In genomic region chrX:125507119-125507518, GRCh38 we compare ENCODE assay signal across 25 cellular contexts.
DNase-seq lines count a peak whose midpoint lies in the region; ATAC-seq, FAIRE-seq and TF ChIP-seq lines count a peak whose summit lies in the region.
"Had no signal": no experiment of that assay in that cellular context is flagged by ENCODE, and none has a peak within 500 bp of the region (broad histone marks: within the 10 kb centered on the region; RNA-seq: fewer than 3 reads in every experiment).

No MANE protein-coding gene starts in this region.

- H3K9me3 Mint-ChIP-seq in astrocyte (ENCODE audit: unreplicated experiment): peaks cover 2% of the 10 kb centered on the region

- no peaks in the 10 kb centered on the region for H4K20me1 ChIP-seq in astrocyte (ENCODE audit: insufficient read depth, low read length)
- H4K20me1 ChIP-seq: BLaER1 treated with 17β-estradiol and CSF1 and Interleukin-3, amounts not matched to agents 10 nM and 100 nM had no signal

- no peak overlapping the region for H3K9ac ChIP-seq in astrocyte (ENCODE audit: low read length)
- H3K9ac ChIP-seq: BLaER1 treated with 17β-estradiol and CSF1 and Interleukin-3, amounts not matched to agents 10 nM and 100 nM had no signal

- peak; percentile 29 for DNase-seq in HS-5 (ENCODE audit: low read depth)
- DNase-seq in astrocyte (ENCODE audit: low read depth): peak; percentile 13
- peak; percentile 0 for DNase-seq in fibroblast of gingiva (ENCODE audit: low read depth)
- peak; percentile 41 for DNase-seq in skeletal muscle cell (ENCODE audit: low read depth)
- DNase-seq in activated CD4-positive, alpha-beta T cell treated with anti-CD3 and anti-CD28 coated beads for 48 hours: no peak
- no peak for DNase-seq in UCSD-AML1 (lab: John Stamatoyannopoulos, UW; ENCODE audit: unreplicated experiment)
- DNase-seq: activated CD4-positive, alpha-beta T cell treated with anti-CD3 and anti-CD28 coated beads for 4 hours; activated effector memory CD4-positive, alpha-beta T cell treated with anti-CD3 and anti-CD28 coated beads, Interleukin-2, amount 50 U/mL, for 16 hours; activated naive CD8-positive, alpha-beta T cell treated with anti-CD3 and anti-CD28 coated beads for 36 hours; activated T-cell treated with anti-CD3 and anti-CD28 coated beads, Interleukin-2, amount 50 U/mL, for 1 hour; COR-L47; MG63; natural killer cell; NCI-H2029 treated with DMSO at 0.1 percent for 48 hours; NCI-H2227 treated with DMSO at 0.1 percent for 48 hours; NCI-H774; retina; Right ventricle myocardium superior; stimulated activated CD4-positive, alpha-beta T cell treated with anti-CD3 and anti-CD28 coated beads, Interleukin-2, amount 100 ng/mL, for 24 hours; T-helper 2 cell; transverse colon had no signal

- H2AFZ ChIP-seq in astrocyte (ENCODE audit: low read depth, low read length): no peak overlapping the region

- H3K27ac Mint-ChIP-seq in astrocyte (ENCODE audit: unreplicated experiment): no peak overlapping the region
- H3K27ac Mint-ChIP-seq: activated naive CD8-positive, alpha-beta T cell treated with anti-CD3 and anti-CD28 coated beads for 36 hours; natural killer cell had no signal

- no peak overlapping the region for H3K27ac ChIP-seq in astrocyte (ENCODE audit: low read depth, low read length)
- H3K27ac ChIP-seq: transverse colon had no signal

- no peaks in the 10 kb centered on the region for H3K4me1 ChIP-seq in astrocyte (ENCODE audit: insufficient read depth, low read length)
- H3K4me1 ChIP-seq: HAP-1, transverse colon had no signal

- no peaks in the 10 kb centered on the region for H3K79me2 ChIP-seq in astrocyte (ENCODE audit: insufficient read depth, low read length)

- no peak overlapping the region for H3K4me3 ChIP-seq in astrocyte (ENCODE audit: insufficient read depth, low read depth, low read length)
- H3K4me3 ChIP-seq in skeletal muscle cell (ENCODE audit: low read depth, low read length): no peak overlapping the region
- H3K4me3 ChIP-seq: BLaER1 treated with 17β-estradiol and CSF1 and Interleukin-3, amounts not matched to agents 10 nM and 100 nM; HAP-1; MG63; transverse colon had no signal

- H3K36me3 ChIP-seq in astrocyte (ENCODE audit: insufficient read depth, low read length): no peaks in the 10 kb centered on the region
- H3K36me3 ChIP-seq: BLaER1 treated with 17β-estradiol and CSF1 and Interleukin-3, amounts not matched to agents 10 nM and 100 nM; HAP-1; MG63; transverse colon had no signal

- no peak for ATAC-seq in HG03521 (IDR thresholded peaks at IDR 0.05; ENCODE audit: unreplicated experiment)
- ATAC-seq: natural killer cell had no signal

- peak; percentile 41 for FAIRE-seq in astrocyte (lab: Jason Lieb, UNC)
- FAIRE-seq: islet of Langerhans had no signal

- TF ChIP-seq CTCF in astrocyte (IDR thresholded peaks at IDR 0.05; ENCODE audit: insufficient read depth, low read depth, low read length): no peak

- no peaks in the 10 kb centered on the region for H3K36me3 Mint-ChIP-seq in astrocyte (ENCODE audit: low read depth, unreplicated experiment)
- H3K36me3 Mint-ChIP-seq: activated naive CD8-positive, alpha-beta T cell treated with anti-CD3 and anti-CD28 coated beads for 36 hours; natural killer cell had no signal

- H3K4me3 Mint-ChIP-seq in astrocyte (ENCODE audit: unreplicated experiment): no peak overlapping the region
- H3K4me3 Mint-ChIP-seq: activated naive CD8-positive, alpha-beta T cell treated with anti-CD3 and anti-CD28 coated beads for 36 hours; natural killer cell had no signal

- H3K4me1 Mint-ChIP-seq in astrocyte (ENCODE audit: low read depth, unreplicated experiment): no peaks in the 10 kb centered on the region
- H3K4me1 Mint-ChIP-seq: activated naive CD8-positive, alpha-beta T cell treated with anti-CD3 and anti-CD28 coated beads for 36 hours; natural killer cell had no signal

- H3K9me3 ChIP-seq in astrocyte (ENCODE audit: insufficient read depth, low read depth, low read length): no peaks in the 10 kb centered on the region
- H3K9me3 ChIP-seq: HAP-1, MG63, transverse colon had no signal

- H3K27me3 ChIP-seq in astrocyte (ENCODE audit: insufficient read depth, low read length): no peaks in the 10 kb centered on the region
- H3K27me3 ChIP-seq: MG63, transverse colon had no signal

- no peaks in the 10 kb centered on the region for H3K27me3 Mint-ChIP-seq in astrocyte (ENCODE audit: low read depth, unreplicated experiment)
- H3K27me3 Mint-ChIP-seq: activated naive CD8-positive, alpha-beta T cell treated with anti-CD3 and anti-CD28 coated beads for 36 hours had no signal

- H3K4me2 ChIP-seq in astrocyte (ENCODE audit: low read length): no peak overlapping the region
- H3K4me2 ChIP-seq: BLaER1 treated with 17β-estradiol and CSF1 and Interleukin-3, amounts not matched to agents 10 nM and 100 nM had no signal

Comparison
In these comparisons a context has a peak if more than half of its experiments do, and no peak if none do; other contexts are left out.
1. DNase-seq: peak in HS-5 (single experiment), astrocyte (single experiment), fibroblast of gingiva (single experiment) and skeletal muscle cell (single experiment); none in activated CD4-positive, alpha-beta T cell treated with anti-CD3 and anti-CD28 coated beads for 48 hours (single experiment) and UCSD-AML1 (single experiment).